In genomic region chr20:61823242-61823641, GRCh38 we compare ENCODE assay signal across 28 cellular contexts.
DNase-seq lines count a peak whose midpoint lies in the region; ATAC-seq, FAIRE-seq and TF ChIP-seq lines count a peak whose summit lies in the region.
"Had no signal": no experiment of that assay in that cellular context is flagged by ENCODE, and none has a peak within 500 bp of the region (broad histone marks: within the 10 kb centered on the region; RNA-seq: fewer than 3 reads in every experiment).

No MANE protein-coding gene starts in this region.

- FAIRE-seq in HTR-8/SVneo (lab: Jason Lieb, UNC) (peak; percentile 100), urothelium cell line (lab: Jason Lieb, UNC) (peak; percentile 52)
- FAIRE-seq: A204.1, GM12878, GM12892, GM18507 had no signal

- in situ Hi-C loops in brain microvascular endothelial cell (cut with HindIII; ENCODE audit: low pct_ligation_motif_present, low sequenced_read_pairs): no loop called here

- H3K4me3 ChIP-seq in HEK293 (ENCODE audit: low read depth, low read length) (no peak overlapping the region), brain microvascular endothelial cell (ENCODE audit: low read depth, low read length) (no peak overlapping the region)
- H3K4me3 ChIP-seq: BLaER1, GM12878 had no signal

- H3K27me3 ChIP-seq in brain microvascular endothelial cell (replicated peaks): no peaks in the 10 kb centered on the region
- H3K27me3 ChIP-seq: BE2C, BLaER1 had no signal

- H3K4me3 Mint-ChIP-seq in glutamatergic neuron (ENCODE audit: unreplicated experiment): no peak overlapping the region
- H3K4me3 Mint-ChIP-seq: CD14-positive monocyte; CD4-positive, alpha-beta memory T cell; CD4-positive, CD25-positive, alpha-beta regulatory T cell; CD8-positive, alpha-beta memory T cell had no signal

- peaks cover 1% of the 10 kb centered on the region for H3K4me1 Mint-ChIP-seq in glutamatergic neuron (ENCODE audit: low read depth, unreplicated experiment)
- H3K4me1 Mint-ChIP-seq: CD14-positive monocyte; CD4-positive, alpha-beta memory T cell; CD4-positive, CD25-positive, alpha-beta regulatory T cell; CD8-positive, alpha-beta memory T cell had no signal

- POLR2A ChIA-PET in HEK293 (lab: Yijun Ruan, JAX): no interaction called here

- H3K27ac ChIP-seq in HEK293 (ENCODE audit: extremely low read depth, low read depth, low read length): no peak overlapping the region
- H3K27ac ChIP-seq in brain microvascular endothelial cell: no peak overlapping the region
- H3K27ac ChIP-seq: BLaER1 had no signal

- H3K36me3 ChIP-seq in HEK293 (ENCODE audit: control insufficient read depth in 2 of 2, insufficient read depth in 1 of 2, low read length in 2 of 2) (no peaks in the 10 kb centered on the region), brain microvascular endothelial cell (replicated peaks) (no peaks in the 10 kb centered on the region)
- H3K36me3 ChIP-seq: BE2C, BLaER1 had no signal

- no peaks in the 10 kb centered on the region; the same call in 1 of the 2 replicates for H3K9me3 ChIP-seq in HEK293 (ENCODE audit: control insufficient read depth, insufficient read depth, low read depth, low read length)
- H3K9me3 ChIP-seq: BE2C, BLaER1 had no signal

- TF ChIP-seq CTCF in HEK293 (tag by site-specific recombination; IDR thresholded peaks at IDR 0.05) (no peak), glutamatergic neuron (IDR thresholded peaks at IDR 0.05; ENCODE audit: partially characterized antibody, unreplicated experiment) (no peak), brain microvascular endothelial cell (IDR thresholded peaks at IDR 0.05; ENCODE audit: low read depth, low read length, missing control alignments) (no peak)

- H3K4me1 ChIP-seq in HEK293 (ENCODE audit: control insufficient read depth, insufficient read depth, low read length): no peaks in the 10 kb centered on the region
- H3K4me1 ChIP-seq: BE2C had no signal

- DNase-seq in HTR-8/SVneo (ENCODE audit: insufficient read length, low spot score) (no peak), glutamatergic neuron (no peak), urothelium cell line (ENCODE audit: low spot score) (no peak), brain microvascular endothelial cell (no peak), NCI-H526 (lab: John Stamatoyannopoulos, UW) (no peak)
- DNase-seq: 8988T; ACHN; BE2C; C1 segment of cervical spinal cord; CD4-positive, alpha-beta memory T cell; CD4-positive, CD25-positive, alpha-beta regulatory T cell; CD8-positive, alpha-beta memory T cell; COR-L47; DMS 273 treated with DMSO at 0.1 percent for 48 hours; DMS153; DMS53; DMS79; DND-41; EL; GDM1 had no signal

- no peak for ATAC-seq in GM19351 (IDR thresholded peaks at IDR 0.05; ENCODE audit: unreplicated experiment)
- ATAC-seq: GM12878 had no signal

- H3K9me3 Mint-ChIP-seq in glutamatergic neuron (ENCODE audit: unreplicated experiment): peaks cover 6% of the 10 kb centered on the region

- peaks cover 3% of the 10 kb centered on the region for H3K27me3 Mint-ChIP-seq in glutamatergic neuron (ENCODE audit: unreplicated experiment)
- H3K27me3 Mint-ChIP-seq: CD4-positive, CD25-positive, alpha-beta regulatory T cell had no signal

- CTCF ChIA-PET in HEK293 (lab: Yijun Ruan, JAX): no interaction called here

- peaks cover 9% of the 10 kb centered on the region for H3K36me3 Mint-ChIP-seq in glutamatergic neuron (ENCODE audit: unreplicated experiment)
- H3K36me3 Mint-ChIP-seq: CD14-positive monocyte; CD4-positive, alpha-beta memory T cell; CD8-positive, alpha-beta memory T cell had no signal

- peak overlapping the region; percentile 30 for H3K27ac Mint-ChIP-seq in glutamatergic neuron (ENCODE audit: unreplicated experiment)
- H3K27ac Mint-ChIP-seq: CD14-positive monocyte; CD4-positive, alpha-beta memory T cell; CD8-positive, alpha-beta memory T cell had no signal

TF ChIP-seq in HEK293, 187 proteins besides CTCF, POLR2A, EP300 and RAD21:
- TF ChIP-seq ZNF266 (tag by site-specific recombination; IDR thresholded peaks at IDR 0.05; ENCODE audit: low read depth) (no peak), ZNF513 (tag by site-specific recombination; IDR thresholded peaks at IDR 0.05) (peak; percentile 61; the same call in 1 of the 2 replicates)
